ENCODE assay signal across 8 cellular contexts in the genomic region with DNA sequence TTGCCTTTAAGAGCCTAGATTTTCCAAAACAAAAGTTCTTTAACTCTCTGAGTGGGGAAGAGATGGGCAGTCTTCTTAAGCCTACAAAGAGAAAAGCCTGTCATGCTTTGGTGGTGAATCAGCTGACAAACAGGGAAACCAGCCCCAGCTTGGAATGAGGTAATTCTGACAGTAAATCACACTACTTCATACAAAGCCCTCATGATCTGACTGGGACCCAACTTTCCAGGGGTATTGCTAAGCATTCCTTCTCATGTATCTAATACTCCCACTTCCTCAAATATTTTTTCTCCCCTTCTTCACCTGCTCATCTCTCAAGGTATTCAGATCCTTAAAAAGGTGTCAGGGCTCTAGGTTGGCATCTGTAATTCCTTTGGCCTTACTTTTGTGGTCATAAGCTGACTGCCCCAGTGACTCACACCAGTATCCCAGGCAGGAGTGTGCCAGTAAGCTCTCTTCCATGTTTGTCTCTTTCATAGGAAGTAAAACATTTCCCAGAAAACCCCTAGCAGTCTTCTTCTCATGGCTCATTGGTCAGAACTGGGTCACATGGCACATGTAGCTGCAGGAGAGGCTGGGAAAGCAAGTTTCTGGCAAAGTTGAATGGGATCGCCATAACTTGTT. TPM values are rescaled to one million over a fixed set of nuclear protein-coding genes. Genes with fewer than 3 reads are reported as not detected.
DNase-seq lines count a peak whose midpoint lies in the region; ATAC-seq and TF ChIP-seq lines count a peak whose summit lies in the region.

No MANE protein-coding gene starts in this region.

- DNase-seq in PC-3: peak; percentile 93
- DNase-seq in esophagus muscularis mucosa (ENCODE audit: extremely low spot score): no peak
- peak; percentile 94 for DNase-seq in pulmonary artery endothelial cell (ENCODE audit: low read depth, low spot score)
- no peak for DNase-seq in H9
- DNase-seq in T-helper 1 cell: no peak
- DNase-seq in activated CD4-positive, CD25-positive, alpha-beta regulatory T cell treated with anti-CD3 and anti-CD28 coated beads, Interleukin-2, amount 50 U/mL, for 72 hours: no peak
- DNase-seq in stimulated activated CD8-positive, alpha-beta memory T cell treated with anti-CD3 and anti-CD28 coated beads, Interleukin-4, amount 100 ng/mL, for 48 hours: no peak

- H3K36me3 ChIP-seq in ES-I3 (ENCODE audit: insufficient read depth, low read length) (no peaks in the 10 kb centered on the region), PC-3 (ENCODE audit: low read depth, low read length) (no peaks in the 10 kb centered on the region), esophagus muscularis mucosa (no peaks in the 10 kb centered on the region)

- H4K8ac ChIP-seq in H9 (replicated peaks; ENCODE audit: insufficient read length, low read depth, low read length): no peak overlapping the region

- H3T11ph ChIP-seq in H9 (ENCODE audit: low read length): no peak overlapping the region

- H2BK12ac ChIP-seq in H9 (ENCODE audit: insufficient read length, low read depth, low read length): no peak overlapping the region

- peaks cover 4% of the 10 kb centered on the region for H3K27me3 Mint-ChIP-seq in H9 (ENCODE audit: low read depth)

- no peak overlapping the region for H4K5ac ChIP-seq in H9 (ENCODE audit: insufficient read length, low read depth, low read length)

- no peak overlapping the region for H3K4me3 Mint-ChIP-seq in H9

- H2AFZ ChIP-seq in PC-3 (ENCODE audit: low read length): peak overlapping the region; percentile 47
- no peak overlapping the region for H2AFZ ChIP-seq in H9 (ENCODE audit: low read length)

- no peak overlapping the region for H3K23ac ChIP-seq in H9 (ENCODE audit: insufficient read length, low read depth, low read length)

- H3K79me2 ChIP-seq in PC-3 (ENCODE audit: low read length): no peaks in the 10 kb centered on the region
- no peaks in the 10 kb centered on the region for H3K79me2 ChIP-seq in H9 (ENCODE audit: insufficient read depth, low read length)

- H3K36me3 Mint-ChIP-seq in H9 (ENCODE audit: insufficient read depth in 1 of 3, low read depth in 3 of 3): no peaks in the 10 kb centered on the region

- TF ChIP-seq CTCF in PC-3 (conservative IDR thresholded peaks at IDR 0.05; ENCODE audit: low read depth, low read length) (no peak), esophagus muscularis mucosa (IDR thresholded peaks at IDR 0.05) (no peak), H9 (conservative IDR thresholded peaks at IDR 0.05) (no peak)

- TF ChIP-seq POLR2A in esophagus muscularis mucosa (IDR thresholded peaks at IDR 0.05; ENCODE audit: low read depth): no peak

- H3K27me3 ChIP-seq in PC-3 (ENCODE audit: low read length) (no peaks in the 10 kb centered on the region), esophagus muscularis mucosa (no peaks in the 10 kb centered on the region), H9 (ENCODE audit: insufficient read depth, low read length) (peaks cover 2% of the 10 kb centered on the region; the same call in 1 of the 2 replicates)

- H3K9me3 Mint-ChIP-seq in H9: no peaks in the 10 kb centered on the region

- no peak overlapping the region for H2BK120ac ChIP-seq in H9 (ENCODE audit: low read depth, low read length, poor library complexity, severe bottlenecking)

- H3K9me2 ChIP-seq in PC-3 (replicated peaks; ENCODE audit: low read length): no peaks in the 10 kb centered on the region

- H3K4me2 ChIP-seq in PC-3 (ENCODE audit: low read length) (peak overlapping the region; percentile 65), H9 (ENCODE audit: insufficient read depth, insufficient read length, low read length) (no peak overlapping the region)

- no peak overlapping the region for H2BK15ac ChIP-seq in H9 (ENCODE audit: low read depth, low read length)

- no peak overlapping the region for H2BK5ac ChIP-seq in H9 (ENCODE audit: insufficient read length, low read length)

- H4K20me1 ChIP-seq in PC-3 (ENCODE audit: low read length): no peaks in the 10 kb centered on the region
- no peaks in the 10 kb centered on the region for H4K20me1 ChIP-seq in H9 (ENCODE audit: control insufficient read depth, insufficient read depth, insufficient read length)

- no peak overlapping the region for H3K14ac ChIP-seq in H9 (ENCODE audit: insufficient read depth, low read length)

- no peak overlapping the region for H3K4ac ChIP-seq in H9 (ENCODE audit: low read depth, low read length)

- no peak overlapping the region for H2BK20ac ChIP-seq in H9 (ENCODE audit: low read depth, low read length, poor library complexity, severe bottlenecking)

- no peak overlapping the region for H2AK5ac ChIP-seq in H9 (ENCODE audit: insufficient read length, low read length)

- H3K9ac ChIP-seq in ES-I3 (ENCODE audit: low read depth, low read length): peak overlapping the region; percentile 32; the same call in 1 of the 2 replicates
- peak overlapping the region; percentile 38 for H3K9ac ChIP-seq in PC-3 (ENCODE audit: low read length)
- H3K9ac ChIP-seq in H9 (ENCODE audit: extremely low read depth, insufficient read length, low read length): no peak overlapping the region

- H3K27ac ChIP-seq in PC-3 (ENCODE audit: low read length): peak overlapping the region; percentile 93
- peak overlapping the region; percentile 74 to 81 (median 76) for H3K27ac ChIP-seq in esophagus muscularis mucosa (replicated peaks in 1 of 4)
- no peak overlapping the region for H3K27ac ChIP-seq in H9 (ENCODE audit: insufficient read length, low read depth, low read length)

- no peak for TF ChIP-seq EP300 in esophagus muscularis mucosa (IDR thresholded peaks at IDR 0.05)

- no peak overlapping the region for H3K18ac ChIP-seq in H9 (ENCODE audit: insufficient read length, low read depth, low read length)

- H3F3A ChIP-seq in PC-3 (ENCODE audit: low read length, unreplicated experiment): peaks cover 17% of the 10 kb centered on the region

- no peaks in the 10 kb centered on the region for H3K23me2 ChIP-seq in H9 (ENCODE audit: insufficient read length, low read depth, low read length, poor library complexity, severe bottlenecking)

- H3K9me3 ChIP-seq in ES-I3 (ENCODE audit: control insufficient read depth, insufficient read depth, low read length) (no peaks in the 10 kb centered on the region), PC-3 (ENCODE audit: low read length) (no peaks in the 10 kb centered on the region), esophagus muscularis mucosa (no peaks in the 10 kb centered on the region), H9 (ENCODE audit: control insufficient read depth, low read depth, low read length) (no peaks in the 10 kb centered on the region)

- H3K79me1 ChIP-seq in H9 (ENCODE audit: insufficient read depth, low read depth, low read length, poor library complexity, severe bottlenecking): no peaks in the 10 kb centered on the region

- H3K27ac Mint-ChIP-seq in H9: no peak overlapping the region

- intact Hi-C loops in PC-3 (cut with micrococcal nuclease): no loop called here
- intact Hi-C loops in esophagus muscularis mucosa (cut with DNase I): no loop called here

- no peak overlapping the region for H3K56ac ChIP-seq in H9 (ENCODE audit: insufficient read length, low read depth, low read length)

- H3K4me1 ChIP-seq in ES-I3 (ENCODE audit: insufficient read depth, low read length) (peaks cover 14% of the 10 kb centered on the region), PC-3 (ENCODE audit: insufficient read depth, low read length) (peaks cover 36% of the 10 kb centered on the region), esophagus muscularis mucosa (peaks cover 44 to 76% (median 66%) of the 10 kb centered on the region in 4 donors), H9 (ENCODE audit: insufficient read depth, low read length) (no peaks in the 10 kb centered on the region)

- H4K91ac ChIP-seq in H9 (ENCODE audit: insufficient read length, low read depth, low read length): no peak overlapping the region

- POLR2A ChIA-PET in PC-3 (lab: Charles Lee; ENCODE audit: unreplicated experiment): interaction anchor here (0.6 kb wide), 2 partner anchors 225 to 353 kb away, joined by 3 to 16 read pairs; no protein-coding TSS in a partner anchor

- whole genome bisulfite sequencing in esophagus muscularis mucosa: 89% methylated on average over 1 of the region's 1 CpG
- no CpG with 5 or more reads among the region's 1 CpG for WGBS in H9 (ENCODE audit: extremely low coverage, insufficient read length, low lambda C conversion rate)

- BruUV-seq in PC-3 (replicated peaks; lab: Mats Ljungman, UMichigan): no TSS peak

- H3K4me3 ChIP-seq in PC-3 (ENCODE audit: low read length) (0 out of 2 replicates have a peak overlapping the region, but pooled peaks have one; percentile 28), esophagus muscularis mucosa (no peak overlapping the region)

- peak; percentile 88 for ATAC-seq in PC-3

- CTCF ChIA-PET in PC-3 (lab: Charles Lee): no interaction called here

- H3K4me1 Mint-ChIP-seq in H9: peaks cover 3% of the 10 kb centered on the region in 2 experiments; a peak in 2 of 4 replicates

RNA-seq across cellular contexts. Expression of a gene that starts 15.0 kb away (rescaled TPM):
- total RNA-seq in PC-3 (2014; rRNA removed) (9.1 and 9.6 TPM in 2 replicates), esophagus muscularis mucosa (10 to 100 TPM in 1 of 4 donors, 1 to 10 TPM in 3; 7.3 to 10.2 (median 8.6) TPM), pulmonary artery endothelial cell (6.9 and 12.4 TPM in 2 replicates), H9 (2021) (12.9 and 14.3 TPM in 2 replicates)

RNA-seq across cellular contexts. Expression of a gene that starts 15.4 kb away (rescaled TPM):
- total RNA-seq in PC-3 (2014; rRNA removed) (2.2 and 2.4 TPM in 2 replicates), esophagus muscularis mucosa (under 1 TPM in 3 of 4 donors, not detected in 1; 0.26 to 0.99 (median 0.57) TPM), pulmonary artery endothelial cell (8.8 and 15.5 TPM in 2 replicates), H9 (2021) (1.1 and 1.4 TPM in 2 replicates)

Comparison
In these comparisons a context has a peak if more than half of its experiments do, and no peak if none do; other contexts are left out.
1. DNase-seq: peak in PC-3 (single experiment) and pulmonary artery endothelial cell (single experiment); none in esophagus muscularis mucosa (single experiment), H9 (single experiment), T-helper 1 cell (0 of 5), activated CD4-positive, CD25-positive, alpha-beta regulatory T cell treated with anti-CD3 and anti-CD28 coated beads, Interleukin-2, amount 50 U/mL, for 72 hours (single experiment) and stimulated activated CD8-positive, alpha-beta memory T cell treated with anti-CD3 and anti-CD28 coated beads, Interleukin-4, amount 100 ng/mL, for 48 hours (single experiment).